9 cellular contexts compared by ENCODE assay signal in genomic region chr12:1473418-1473817, GRCh38.
DNase-seq lines count a peak whose midpoint lies in the region; ATAC-seq and TF ChIP-seq lines count a peak whose summit lies in the region.
"Had no signal": no experiment of that assay in that cellular context is flagged by ENCODE, and none has a peak within 500 bp of the region (broad histone marks: within the 10 kb centered on the region; RNA-seq: fewer than 3 reads in every experiment).

No MANE protein-coding gene starts in this region.

- intact Hi-C loops in esophagus squamous epithelium (cut with DNase I), result no loop called here

- no peaks in the 10 kb centered on the region for H3K9me3 Mint-ChIP-seq in T-helper 2 cell treated with Interferon-gamma antibody and Interleukin-4, amounts not matched to agents 5 μg/mL and 100 μg/mL, for 36 hours
- H3K9me3 Mint-ChIP-seq: nephron had no signal

- H3K27me3 ChIP-seq in esophagus squamous epithelium, result no peaks in the 10 kb centered on the region

- peaks cover 8% of the 10 kb centered on the region for H3K4me1 Mint-ChIP-seq in T-helper 2 cell treated with Interferon-gamma antibody and Interleukin-4, amounts not matched to agents 5 μg/mL and 100 μg/mL, for 36 hours (ENCODE audit: low read depth)

- H3K27ac ChIP-seq in esophagus squamous epithelium, result peak overlapping the region in 3 of 4 donors; percentile 15 to 65 (median 55)

- peak; percentile 55 for ATAC-seq in GM21723 (IDR thresholded peaks at IDR 0.05; ENCODE audit: unreplicated experiment)
- no peak for ATAC-seq in GM21619 (IDR thresholded peaks at IDR 0.05; ENCODE audit: unreplicated experiment)
- no peak for ATAC-seq in GM21515 (IDR thresholded peaks at IDR 0.05; ENCODE audit: unreplicated experiment)

- H3K36me3 ChIP-seq in esophagus squamous epithelium, result no peaks in the 10 kb centered on the region

- DNase-seq in A172 (ENCODE audit: low spot score) (peak; percentile 48), esophagus squamous epithelium (lab: John Stamatoyannopoulos, UW) (no peak), SW 1271 (lab: John Stamatoyannopoulos, UW) (no peak), dermis blood vessel endothelial cell (no peak)
- peak; percentile 35 for DNase-seq in T-helper 2 cell treated with Interferon-gamma antibody and Interleukin-4, amounts not matched to agents 5 μg/mL and 100 μg/mL, for 36 hours (ENCODE audit: low spot score)

- H3K4me3 ChIP-seq in esophagus squamous epithelium, result no peak overlapping the region

- no peak overlapping the region for H3K4me3 Mint-ChIP-seq in T-helper 2 cell treated with Interferon-gamma antibody and Interleukin-4, amounts not matched to agents 5 μg/mL and 100 μg/mL, for 36 hours
- H3K4me3 Mint-ChIP-seq: nephron had no signal

- no peak for TF ChIP-seq POLR2A in esophagus squamous epithelium (IDR thresholded peaks at IDR 0.05)

- H3K36me3 Mint-ChIP-seq in T-helper 2 cell treated with Interferon-gamma antibody and Interleukin-4, amounts not matched to agents 5 μg/mL and 100 μg/mL, for 36 hours (ENCODE audit: low read depth), result no peaks in the 10 kb centered on the region

- no peak for TF ChIP-seq CTCF in esophagus squamous epithelium (IDR thresholded peaks at IDR 0.05)

- peaks cover 0 to 48% (median 11%) of the 10 kb centered on the region in 3 donors for H3K4me1 ChIP-seq in esophagus squamous epithelium

- H3K9me3 ChIP-seq in esophagus squamous epithelium, result no peaks in the 10 kb centered on the region

- WGBS in esophagus squamous epithelium, 2 donors, result 59 to 72% methylated on average over 5 to 7 of the region's 7 CpGs

- H3K27ac Mint-ChIP-seq in T-helper 2 cell treated with Interferon-gamma antibody and Interleukin-4, amounts not matched to agents 5 μg/mL and 100 μg/mL, for 36 hours, result peak overlapping the region; percentile 74

- H3K27me3 Mint-ChIP-seq in T-helper 2 cell treated with Interferon-gamma antibody and Interleukin-4, amounts not matched to agents 5 μg/mL and 100 μg/mL, for 36 hours (ENCODE audit: low read depth), result no peaks in the 10 kb centered on the region

Comparison
In these comparisons a context has a peak if more than half of its experiments do, and no peak if none do; other contexts are left out.
1. DNase-seq: peak in A172 (single experiment) and T-helper 2 cell treated with Interferon-gamma antibody and Interleukin-4, amounts not matched to agents 5 μg/mL and 100 μg/mL, for 36 hours (single experiment); none in esophagus squamous epithelium (single experiment), SW 1271 (0 of 2) and dermis blood vessel endothelial cell (single experiment).